In genomic region chr5:68873198-68873597, GRCh38 we compare ENCODE assay signal across 23 cellular contexts.
"Had no signal": no experiment of that assay in that cellular context is flagged by ENCODE, and none has a peak within 500 bp of the region (broad histone marks: within the 10 kb centered on the region; RNA-seq: fewer than 3 reads in every experiment).

No MANE protein-coding gene starts in this region.

- DNase-seq: activated naive CD4-positive, alpha-beta T cell; activated T-cell treated with anti-CD3 and anti-CD28 coated beads, Interleukin-2, amount 50 U/mL, for 24 hours; adrenal gland; central memory CD4-positive, alpha-beta T cell; effector memory CD4-positive, alpha-beta T cell; foreskin melanocyte; immature natural killer cell; left lung; natural killer cell; retina; stimulated activated CD4-positive, alpha-beta T cell treated with anti-CD3 and anti-CD28 coated beads, Interleukin-4, amount 100 ng/mL, for 1 hour; stimulated activated naive CD8-positive, alpha-beta T cell treated with anti-CD3 and anti-CD28 coated beads, Interleukin-15, amount 100 ng/mL, for 72 hours; T-helper 9 cell; uterus had no signal

- H3K27ac Mint-ChIP-seq: activated naive CD8-positive, alpha-beta T cell; activated T-cell treated with anti-CD3 and anti-CD28 coated beads, Interleukin-2, amount 50 U/mL, for 24 hours; activated T-helper 17 cell treated with anti-CD3 and anti-CD28 coated beads, Interleukin-2, amount 50 U/mL, for 72 hours; immature natural killer cell; natural killer cell; progenitor cell of endocrine pancreas; stimulated activated naive CD8-positive, alpha-beta T cell treated with anti-CD3 and anti-CD28 coated beads, Interleukin-15, amount 100 ng/mL, for 72 hours; WTC11 had no signal

- H3K36me3 Mint-ChIP-seq: activated naive CD8-positive, alpha-beta T cell; immature natural killer cell; natural killer cell; WTC11 had no signal

- H3K36me3 ChIP-seq: adrenal gland, left lung, suprapubic skin, tibial nerve, uterus had no signal

- H3K4me3 ChIP-seq: adrenal gland, hepatocyte, left lung, lung, suprapubic skin, tibial nerve, uterus had no signal

- H3K27me3 Mint-ChIP-seq: activated naive CD8-positive, alpha-beta T cell; activated T-cell treated with anti-CD3 and anti-CD28 coated beads, Interleukin-2, amount 50 U/mL, for 24 hours; activated T-helper 17 cell treated with anti-CD3 and anti-CD28 coated beads, Interleukin-2, amount 50 U/mL, for 72 hours; progenitor cell of endocrine pancreas; stimulated activated naive CD8-positive, alpha-beta T cell treated with anti-CD3 and anti-CD28 coated beads, Interleukin-15, amount 100 ng/mL, for 72 hours had no signal

- H3K9me3 Mint-ChIP-seq: activated T-cell treated with anti-CD3 and anti-CD28 coated beads, Interleukin-2, amount 50 U/mL, for 24 hours; activated T-helper 17 cell treated with anti-CD3 and anti-CD28 coated beads, Interleukin-2, amount 50 U/mL, for 72 hours; immature natural killer cell; natural killer cell; WTC11 had no signal

- H3K4me2 ChIP-seq: hepatocyte had no signal

- H3K9me3 ChIP-seq: adrenal gland, left lung, suprapubic skin, tibial nerve, uterus had no signal

- H3K27me3 ChIP-seq: adrenal gland, hepatocyte, left lung, suprapubic skin, tibial nerve, uterus had no signal

- H3K4me3 Mint-ChIP-seq: activated naive CD8-positive, alpha-beta T cell; activated T-cell treated with anti-CD3 and anti-CD28 coated beads, Interleukin-2, amount 50 U/mL, for 24 hours; activated T-helper 17 cell treated with anti-CD3 and anti-CD28 coated beads, Interleukin-2, amount 50 U/mL, for 72 hours; immature natural killer cell; natural killer cell; stimulated activated naive CD8-positive, alpha-beta T cell treated with anti-CD3 and anti-CD28 coated beads, Interleukin-15, amount 100 ng/mL, for 72 hours; WTC11 had no signal

- ATAC-seq: activated T-helper 17 cell treated with anti-CD3 and anti-CD28 coated beads, Interleukin-2, amount 50 U/mL, for 72 hours; esophagus mucosa; left lung; natural killer cell; stimulated activated naive CD8-positive, alpha-beta T cell treated with anti-CD3 and anti-CD28 coated beads, Interleukin-15, amount 100 ng/mL, for 72 hours; WTC11 had no signal

- H3K4me1 ChIP-seq: left lung, suprapubic skin, tibial nerve, uterus had no signal

- H3K4me1 Mint-ChIP-seq: activated T-helper 17 cell treated with anti-CD3 and anti-CD28 coated beads, Interleukin-2, amount 50 U/mL, for 72 hours; immature natural killer cell; natural killer cell had no signal

- H3K27ac ChIP-seq: hepatocyte, left lung, suprapubic skin, tibial nerve had no signal

- H3K79me2 ChIP-seq: hepatocyte had no signal
